Comparison of ENCODE assay signal across 11 cellular contexts in genomic region chr11:45654741-45655283, GRCh38. TPM values are rescaled to one million over a fixed set of nuclear protein-coding genes. Genes with fewer than 3 reads are reported as not detected.
A peak's percentile ranks its signal among the peaks of the same experiment; 100 is the strongest.
DNase-seq lines count a peak whose midpoint lies in the region; ATAC-seq and TF ChIP-seq lines count a peak whose summit lies in the region.
"Had no signal": no experiment of that assay in that cellular context is flagged by ENCODE, and none has a peak within 500 bp of the region (broad histone marks: within the 10 kb centered on the region; RNA-seq: fewer than 3 reads in every experiment).

No MANE protein-coding gene starts in this region.

- TF ChIP-seq POLR2A in upper lobe of left lung (IDR thresholded peaks at IDR 0.05): no peak

- peaks cover 83% of the 10 kb centered on the region for H3K27me3 Mint-ChIP-seq in stimulated activated naive CD8-positive, alpha-beta T cell treated with anti-CD3 and anti-CD28 coated beads, Interleukin-15, amount 100 ng/mL, for 72 hours
- H3K27me3 Mint-ChIP-seq in WTC11 (ENCODE audit: low read depth): no peaks in the 10 kb centered on the region; the same call in 1 of the 2 replicates

- 61 to 62% methylated on average over 2 to 3 of the region's 3 CpGs for WGBS in upper lobe of left lung, 2 donors

- no peaks in the 10 kb centered on the region for H3K9me3 Mint-ChIP-seq in stimulated activated naive CD8-positive, alpha-beta T cell treated with anti-CD3 and anti-CD28 coated beads, Interleukin-15, amount 100 ng/mL, for 72 hours
- no peaks in the 10 kb centered on the region for H3K9me3 Mint-ChIP-seq in WTC11

- DNase-seq in stimulated activated naive CD8-positive, alpha-beta T cell treated with anti-CD3 and anti-CD28 coated beads, Interleukin-15, amount 100 ng/mL, for 72 hours: no peak
- DNase-seq in stimulated activated naive CD8-positive, alpha-beta T cell treated with anti-CD3 and anti-CD28 coated beads, Interleukin-15, Interleukin-2, amounts not matched to agents 100 U/mL and 50 U/mL, for 24 hours: no peak
- DNase-seq in WTC11 (ENCODE audit: low spot score): no peak
- peak; percentile 37 for DNase-seq in mesenteric fat pad (ENCODE audit: low spot score)
- no peak for DNase-seq in upper lobe of left lung
- no peak for DNase-seq in middle frontal gyrus (ENCODE audit: extremely low spot score, low spot score)
- no peak for DNase-seq in stimulated activated CD8-positive, alpha-beta memory T cell treated with anti-CD3 and anti-CD28 coated beads, Interleukin-4, amount 100 ng/mL, for 48 hours

- H3K27me3 ChIP-seq in upper lobe of left lung: no peaks in the 10 kb centered on the region

- peaks cover 0 to 9% (median 0%) of the 10 kb centered on the region in 4 donors for H3K36me3 ChIP-seq in upper lobe of left lung
- H3K36me3 ChIP-seq: upper lobe of right lung had no signal

- H3K4me1 Mint-ChIP-seq in stimulated activated naive CD8-positive, alpha-beta T cell treated with anti-CD3 and anti-CD28 coated beads, Interleukin-15, amount 100 ng/mL, for 72 hours: peaks cover 23% of the 10 kb centered on the region
- H3K4me1 Mint-ChIP-seq in WTC11: peaks cover 31% of the 10 kb centered on the region

- POLR2A ChIA-PET in WTC11 (lab: Charles Lee): interaction anchor here (0.6 to 1.1 kb wide), 3 partner anchors 10 to 117 kb away, joined by 3 read pairs; no protein-coding TSS in a partner anchor

- peaks cover 16 to 28% (median 20%) of the 10 kb centered on the region in 4 donors for H3K4me1 ChIP-seq in upper lobe of left lung

- TF ChIP-seq EP300 in upper lobe of left lung (IDR thresholded peaks at IDR 0.05): no peak

- peak; percentile 12 for ATAC-seq in stimulated activated naive CD8-positive, alpha-beta T cell treated with anti-CD3 and anti-CD28 coated beads, Interleukin-15, amount 100 ng/mL, for 72 hours
- no peak for ATAC-seq in stimulated activated naive CD8-positive, alpha-beta T cell treated with anti-CD3 and anti-CD28 coated beads, Interleukin-15, Interleukin-2, amounts not matched to agents 100 U/mL and 50 U/mL, for 24 hours
- ATAC-seq in WTC11 (no peak), upper lobe of left lung (ENCODE audit: low FRiP score in 2 of 2) (no peak), GM18909 (IDR thresholded peaks at IDR 0.05; ENCODE audit: poor library complexity, unreplicated experiment) (no peak)

- no peak overlapping the region for H3K27ac ChIP-seq in upper lobe of left lung
- H3K27ac ChIP-seq: epithelial cell of prostate, heart left ventricle, upper lobe of right lung had no signal

- H3K36me3 Mint-ChIP-seq in WTC11: no peaks in the 10 kb centered on the region

- H3K9me3 ChIP-seq in upper lobe of left lung: no peaks in the 10 kb centered on the region
- H3K9me3 ChIP-seq: heart left ventricle, upper lobe of right lung had no signal

- H3K4me3 Mint-ChIP-seq in stimulated activated naive CD8-positive, alpha-beta T cell treated with anti-CD3 and anti-CD28 coated beads, Interleukin-15, amount 100 ng/mL, for 72 hours: no peak overlapping the region
- no peak overlapping the region; the same call in 1 of the 2 replicates for H3K4me3 Mint-ChIP-seq in WTC11

- CTCF ChIA-PET in WTC11 (lab: Charles Lee): interaction anchor here (0.5 to 13.5 kb wide), 108 partner anchors 9 to 678 kb away, joined by 3 to 184 read pairs (median 4); partner anchors contain the start of gene CHST1

- H3K4me3 ChIP-seq in upper lobe of left lung: no peak overlapping the region
- H3K4me3 ChIP-seq: heart left ventricle, upper lobe of right lung had no signal

- TF ChIP-seq CTCF in WTC11 (IDR thresholded peaks at IDR 0.05): no peak
- no peak for TF ChIP-seq CTCF in upper lobe of left lung (IDR thresholded peaks at IDR 0.05)

- H3K27ac Mint-ChIP-seq in stimulated activated naive CD8-positive, alpha-beta T cell treated with anti-CD3 and anti-CD28 coated beads, Interleukin-15, amount 100 ng/mL, for 72 hours: no peak overlapping the region
- H3K27ac Mint-ChIP-seq in WTC11: no peak overlapping the region; the same call in 1 of the 2 replicates

TF ChIP-seq in WTC11, 78 proteins besides CTCF, POLR2A, EP300 and RAD21:
- TF ChIP-seq TCF7 (CRISPR knock-in tag; IDR thresholded peaks at IDR 0.05; ENCODE audit: low read depth) (no peak), ZBTB43 (CRISPR knock-in tag; IDR thresholded peaks at IDR 0.05) (0 out of 2 replicates have a peak, but pooled peaks have one; percentile 21)

RNA-seq across cellular contexts. Expression of gene CHST1, which starts 10.6 kb away (rescaled TPM):
- total RNA-seq in WTC11 (2021) (2.4 to 2.6 TPM (median 2.4 TPM) in 3 replicates), mesenteric fat pad (3.2 TPM), upper lobe of left lung (1 to 10 TPM; 1.6 to 7.4 (median 2.6) TPM)
